In genomic region chr2:226800941-226801784, GRCh38 we compare ENCODE assay signal across 9 cellular contexts. TPM values are rescaled to one million over a fixed set of nuclear protein-coding genes. Genes with fewer than 3 reads are reported as not detected.
DNase-seq lines count a peak whose midpoint lies in the region; ATAC-seq, FAIRE-seq and TF ChIP-seq lines count a peak whose summit lies in the region.
"Had no signal": no experiment of that assay in that cellular context is flagged by ENCODE, and none has a peak within 500 bp of the region (broad histone marks: within the 10 kb centered on the region; RNA-seq: fewer than 3 reads in every experiment).

No MANE protein-coding gene starts in this region.

- no peak overlapping the region for H4K5ac ChIP-seq in H1 (ENCODE audit: insufficient read length, low read depth, low read length)
- no peak overlapping the region for H4K5ac ChIP-seq in mesendoderm (ENCODE audit: low read length)

- no peak overlapping the region for H3K23ac ChIP-seq in H1 (ENCODE audit: insufficient read length)
- H3K23ac ChIP-seq in mesendoderm (ENCODE audit: low read length), result no peak overlapping the region

- peaks cover 0 to 3% of the 10 kb centered on the region in 2 experiments; a peak in 1 of 4 replicates for H3K9me3 ChIP-seq in H1 (ENCODE audit: insufficient read depth in 2 of 2, low read depth in 1 of 2, low read length in 1 of 2)

- CTCF ChIA-PET in H1 (lab: Charles Lee; ENCODE audit: partially characterized antibody), result interaction anchor here (0.7 to 2.6 kb wide), 19 partner anchors 10 to 1136 kb away, joined by 3 to 22 read pairs (median 5); partner anchors contain the start of gene RHBDD1

- H3K4me3 ChIP-seq in H1 (ENCODE audit: extremely low read depth in 1 of 4, insufficient read depth in 2 of 4, low read depth in 3 of 4, low read length in 4 of 4), result peak overlapping the region; percentile 70 to 97 (median 80)
- peak overlapping the region; percentile 81 for H3K4me3 ChIP-seq in mesendoderm (ENCODE audit: low read length)

- H3K9ac ChIP-seq in H1 (replicated peaks in 1 of 4; ENCODE audit: extremely low read depth in 1 of 4, low read depth in 3 of 4, low read length in 3 of 4) (peak overlapping the region in 1 of 4 experiments; percentile 54; a peak in 1 of 7 replicates), mesendoderm (ENCODE audit: low read length) (peak overlapping the region; percentile 74)

- H2BK20ac ChIP-seq in H1 (ENCODE audit: low read length), result no peak overlapping the region

- peaks cover 0 to 18% of the 10 kb centered on the region in 2 experiments; a peak in 3 of 4 replicates for H3K79me2 ChIP-seq in H1 (ENCODE audit: control insufficient read depth in 1 of 2, insufficient read depth in 2 of 2, low read length in 2 of 2)
- peaks cover 27% of the 10 kb centered on the region for H3K79me2 ChIP-seq in mesendoderm (ENCODE audit: control insufficient read depth, insufficient read depth, low read length)

- peaks cover 0 to 16% (median 6%) of the 10 kb centered on the region in 4 experiments; a peak in 3 of 8 replicates for H3K36me3 ChIP-seq in H1 (ENCODE audit: control insufficient read depth in 2 of 4, insufficient read depth in 4 of 4, low read length in 3 of 4)
- no peaks in the 10 kb centered on the region for H3K36me3 ChIP-seq in mesendoderm (ENCODE audit: control insufficient read depth, insufficient read depth, low read length)

- H3K23me2 ChIP-seq in H1 (ENCODE audit: low read depth, low read length), result peaks cover 17% of the 10 kb centered on the region

- no peak overlapping the region for H3K14ac ChIP-seq in H1 (ENCODE audit: insufficient read length)

- H3K4ac ChIP-seq in H1 (replicated peaks; ENCODE audit: insufficient read length, low read depth, low read length) (no peak overlapping the region), mesendoderm (ENCODE audit: low read depth, low read length) (peak overlapping the region; percentile 4)

- TF ChIP-seq EP300 in H1 (IDR thresholded peaks at IDR 0.05; ENCODE audit: borderline replicate concordance in 1 of 2, low read depth in 2 of 2, low read length in 2 of 2), result no peak

- peak overlapping the region; percentile 85 for H2AFZ ChIP-seq in H1 (ENCODE audit: low read length)

- no peak overlapping the region; the same call in 1 of the 2 replicates for H4K8ac ChIP-seq in H1 (ENCODE audit: extremely low read depth, insufficient read depth, low read length)
- H4K8ac ChIP-seq in mesendoderm (ENCODE audit: low read depth, low read length), result no peak overlapping the region

- H3K79me1 ChIP-seq in H1 (ENCODE audit: low read depth, low read length) (no peaks in the 10 kb centered on the region), mesendoderm (ENCODE audit: low read length) (peaks cover 5% of the 10 kb centered on the region)

- peak; percentile 55 for FAIRE-seq in H1 (lab: Jason Lieb, UNC)
- FAIRE-seq: A204.1 had no signal

- no peak overlapping the region for H2BK12ac ChIP-seq in H1 (ENCODE audit: low read depth, low read length)

- H2BK120ac ChIP-seq in H1 (replicated peaks; ENCODE audit: low read depth, low read length) (no peak overlapping the region), mesendoderm (ENCODE audit: low read depth, low read length) (no peak overlapping the region)

- TF ChIP-seq CTCF in H1 (IDR thresholded peaks at IDR 0.05; ENCODE audit: control extremely low read depth in 1 of 3, insufficient read depth in 1 of 3, low read depth in 1 of 3, low read length in 3 of 3), result no peak

- H4K20me1 ChIP-seq in H1 (replicated peaks in 1 of 2; ENCODE audit: control insufficient read depth in 1 of 2, insufficient read depth in 2 of 2, low read length in 2 of 2), result peaks cover 3 to 10% of the 10 kb centered on the region in 2 experiments

- H3K56ac ChIP-seq in H1 (replicated peaks; ENCODE audit: insufficient read length, low read depth, low read length) (no peak overlapping the region), mesendoderm (ENCODE audit: low read length) (peak overlapping the region; percentile 92)

- peaks cover 0 to 11% (median 10%) of the 10 kb centered on the region in 4 experiments; a peak in 6 of 7 replicates for H3K4me1 ChIP-seq in H1 (replicated peaks in 1 of 4; ENCODE audit: control insufficient read depth in 3 of 4, insufficient read depth in 4 of 4, low read length in 3 of 4)
- H3K4me1 ChIP-seq in mesendoderm (ENCODE audit: control insufficient read depth, low read depth, low read length), result peaks cover 4% of the 10 kb centered on the region

- no peak for TF ChIP-seq RAD21 in H1 (IDR thresholded peaks at IDR 0.05 in 1 of 2, conservative IDR thresholded peaks at IDR 0.05 in 1 of 2; ENCODE audit: low read depth in 2 of 2, low read length in 2 of 2)

- DNase-seq in NCI-H1417 (lab: John Stamatoyannopoulos, UW) (peak in 2 of 3 experiments; percentile 73 to 77), NCI-H1417 treated with DMSO at 0.1 percent for 48 hours (lab: John Stamatoyannopoulos, UW) (no peak), NCI-H446 (lab: John Stamatoyannopoulos, UW) (peak; percentile 80 to 90), H1 (ENCODE audit: low read depth in 1 of 2, low spot score in 2 of 2) (peak in 1 of 2 experiments; percentile 97), mesendoderm (peak; percentile 94)
- DNase-seq in activated CD8-positive, alpha-beta memory T cell treated with anti-CD3 and anti-CD28 coated beads for 1 hour (ENCODE audit: extremely low read depth in 1 of 2, low read depth in 1 of 2), result peak; percentile 60 to 61
- peak; percentile 82 for DNase-seq in stimulated activated CD8-positive, alpha-beta memory T cell treated with anti-CD3 and anti-CD28 coated beads, Interleukin-4, amount 100 ng/mL, for 24 hours (ENCODE audit: low read depth)

- no peak overlapping the region for H2BK15ac ChIP-seq in H1 (ENCODE audit: low read length)
- H2BK15ac ChIP-seq in mesendoderm (replicated peaks; ENCODE audit: low read depth), result no peak overlapping the region

- WGBS in H1 (ENCODE audit: extremely low coverage in 1 of 2, insufficient coverage in 1 of 2, insufficient read length in 1 of 2, insufficient replicate concordance in 2 of 2, low coverage in 1 of 2, low lambda C conversion rate in 2 of 2, missing lambda C conversion rate in 1 of 2), 2 experiments, result 3% methylated on average over 33 of the region's 33 CpGs; no CpG with 5 or more reads in 1 of the 2 experiments
- no CpG with 5 or more reads among the region's 33 CpGs for WGBS in mesendoderm (ENCODE audit: extremely low coverage, insufficient coverage, low lambda C conversion rate)

- no peak overlapping the region for H2BK5ac ChIP-seq in H1 (ENCODE audit: low read depth, low read length)
- no peak overlapping the region for H2BK5ac ChIP-seq in mesendoderm (ENCODE audit: low read length)

- POLR2A ChIA-PET in H1 (lab: Charles Lee; ENCODE audit: partially characterized antibody), result interaction anchor here (1.0 to 1.3 kb wide), 2 partner anchors 148 to 216 kb away, joined by 3 read pairs; no protein-coding TSS in a partner anchor

- H4K91ac ChIP-seq in H1 (replicated peaks; ENCODE audit: insufficient read length, low read length), result no peak overlapping the region

- peak in 1 of 2 experiments; percentile 15; a peak in 1 of 3 replicates for TF ChIP-seq POLR2A in H1 (IDR thresholded peaks at IDR 0.05; ENCODE audit: control extremely low read depth in 1 of 2, low read depth in 2 of 2, low read length in 2 of 2)

- ATAC-seq in HG03039 (IDR thresholded peaks at IDR 0.05; ENCODE audit: unreplicated experiment), result peak; percentile 85

- H3K18ac ChIP-seq in H1 (ENCODE audit: extremely low read depth, low read length) (no peak overlapping the region; the same call in 1 of the 2 replicates), mesendoderm (ENCODE audit: low read length) (no peak overlapping the region)

- H3K4me2 ChIP-seq in H1 (ENCODE audit: insufficient read depth in 1 of 2, low read depth in 2 of 2, low read length in 2 of 2) (peak overlapping the region; percentile 77 to 96), mesendoderm (ENCODE audit: low read length) (peak overlapping the region; percentile 91)

- no peaks in the 10 kb centered on the region for H3K27me3 ChIP-seq in H1 (replicated peaks in 1 of 4; ENCODE audit: control insufficient read depth in 3 of 4, extremely low read depth in 1 of 4, insufficient read depth in 3 of 4, low read length in 3 of 4)
- H3K27me3 ChIP-seq in mesendoderm (ENCODE audit: insufficient read depth, low read length, poor library complexity), result no peaks in the 10 kb centered on the region

- H2AK5ac ChIP-seq in H1 (ENCODE audit: low read depth, low read length), result no peak overlapping the region
- H2AK5ac ChIP-seq in mesendoderm (ENCODE audit: low read length), result no peak overlapping the region

- H3K27ac ChIP-seq in H1 (ENCODE audit: low read depth, low read length) (no peak overlapping the region), mesendoderm (ENCODE audit: low read depth, low read length) (no peak overlapping the region)

RNA-seq across cellular contexts. Expression of gene IRS1, which starts 1.5 kb away (rescaled TPM):
- 24.9 and 26.9 TPM in 2 replicates for total RNA-seq in H1 (2021; fragmentation: NEBNext Ultra II Directional; extraction: Animal tissue kit (Norgen Biotek cat#: 25700))
- 9.1 and 12.0 TPM in 2 replicates for polyA plus RNA-seq in H1 (2011; rRNA removed)
- polyA plus RNA-seq in H1 (2011; cell fraction: cytosol; rRNA removed), result 8.5 TPM
- polyA plus RNA-seq in H1 (2011; cell fraction: nucleus; rRNA removed), result 11.8 TPM
- polyA plus RNA-seq in H1 (2012, experiment 1 of 2), result 8.8 to 10.8 TPM (median 9.7 TPM) in 4 replicates
- 3.6 TPM for polyA plus RNA-seq in H1 (2012, experiment 2 of 2)
- 7.5 TPM for polyA plus RNA-seq in H1 (2013, experiment 1 of 2)
- polyA plus RNA-seq in H1 (2013, experiment 2 of 2), result 7.9 TPM
- polyA minus RNA-seq in H1 (2011; rRNA and poly(A)+ RNA removed), result 11.3 and 13.1 TPM in 2 replicates
- 14.8 TPM for polyA minus RNA-seq in H1 (2011; cell fraction: cytosol; rRNA and poly(A)+ RNA removed)
- 29.4 TPM for polyA minus RNA-seq in H1 (2011; cell fraction: nucleus; rRNA and poly(A)+ RNA removed)
- polyA plus RNA-seq in mesendoderm (2013, experiment 1 of 2), result 11.7 TPM
- 11.3 TPM for polyA plus RNA-seq in mesendoderm (2013, experiment 2 of 2)

RNA-seq across cellular contexts. Expression of gene RHBDD1, which starts 34.7 kb away (rescaled TPM):
- 20.3 and 23.1 TPM in 2 replicates for total RNA-seq in H1 (2021; fragmentation: NEBNext Ultra II Directional; extraction: Animal tissue kit (Norgen Biotek cat#: 25700))
- polyA plus RNA-seq in H1 (2011; rRNA removed), result 9.4 and 10.5 TPM in 2 replicates
- 9.8 TPM for polyA plus RNA-seq in H1 (2011; cell fraction: cytosol; rRNA removed)
- polyA plus RNA-seq in H1 (2011; cell fraction: nucleus; rRNA removed), result 12.9 TPM
- 10.3 to 14.6 TPM (median 12.9 TPM) in 4 replicates for polyA plus RNA-seq in H1 (2012, experiment 1 of 2)
- polyA plus RNA-seq in H1 (2012, experiment 2 of 2), result 1.2 TPM
- polyA plus RNA-seq in H1 (2013, experiment 1 of 2), result 16.4 TPM
- polyA plus RNA-seq in H1 (2013, experiment 2 of 2), result 18.1 TPM
- 72.8 and 74.6 TPM in 2 replicates for polyA minus RNA-seq in H1 (2011; rRNA and poly(A)+ RNA removed)
- 14.8 TPM for polyA minus RNA-seq in H1 (2011; cell fraction: cytosol; rRNA and poly(A)+ RNA removed)
- 66.7 TPM for polyA minus RNA-seq in H1 (2011; cell fraction: nucleus; rRNA and poly(A)+ RNA removed)
- 16.6 TPM for polyA plus RNA-seq in mesendoderm (2013, experiment 1 of 2)
- polyA plus RNA-seq in mesendoderm (2013, experiment 2 of 2), result 17.8 TPM
